Comparison of ENCODE assay signal across 8 cellular contexts in genomic region chr3:52455283-52456168, GRCh38. TPM values are rescaled to one million over a fixed set of nuclear protein-coding genes. Genes with fewer than 3 reads are reported as not detected.
DNase-seq lines count a peak whose midpoint lies in the region; ATAC-seq, FAIRE-seq and TF ChIP-seq lines count a peak whose summit lies in the region.

NISCH (plus strand) TSS chr3:52455604; CDS start chr3:52455642, 38 bp downstream.

- H3K27me3 ChIP-seq in keratinocyte (ENCODE audit: control insufficient read depth, extremely low read depth, insufficient read depth, low read length): no peaks in the 10 kb centered on the region

- peak within 1 kb of the TSS; percentile 69 for H2AFZ ChIP-seq in keratinocyte (ENCODE audit: control insufficient read depth, low read length)

- H3K4me2 ChIP-seq in keratinocyte (ENCODE audit: control insufficient read depth, extremely low read depth, insufficient read depth, low read depth, low read length): peak within 1 kb of the TSS; percentile 86

- H4K20me1 ChIP-seq in keratinocyte (ENCODE audit: control insufficient read depth, extremely low read depth, insufficient read depth, low read length): peaks cover 15% of the 10 kb centered on the region

- no peak for TF ChIP-seq CTCF in keratinocyte (optimal IDR thresholded peaks at IDR 0.05 in 1 of 3, IDR thresholded peaks at IDR 0.05 in 1 of 3, conservative IDR thresholded peaks at IDR 0.05 in 1 of 3; ENCODE audit: extremely low read depth in 1 of 3, insufficient read depth in 2 of 3, low read length in 3 of 3)

- dilution Hi-C loops in keratinocyte (cut with MboI; ENCODE audit: extremely low pct_ligation_motif_present, low sequenced_read_pairs): no loop called here

- H3K4me1 ChIP-seq in keratinocyte (ENCODE audit: control insufficient read depth, extremely low read depth, insufficient read depth, low read length): peaks cover 36% of the 10 kb centered on the region

- no peaks in the 10 kb centered on the region for H3K9me3 ChIP-seq in keratinocyte (ENCODE audit: control insufficient read depth, low read depth, low read length)

- ATAC-seq in HG02885 (IDR thresholded peaks at IDR 0.05; ENCODE audit: poor library complexity, unreplicated experiment): peak; percentile 83

- H3K9ac ChIP-seq in keratinocyte (ENCODE audit: control insufficient read depth, extremely low read depth, insufficient read depth, low read length): peak within 1 kb of the TSS; percentile 84

- no peaks in the 10 kb centered on the region for H3K9me1 ChIP-seq in keratinocyte (ENCODE audit: control insufficient read depth, extremely low read depth, insufficient read depth, low read length)

- H3K79me2 ChIP-seq in keratinocyte (ENCODE audit: control insufficient read depth, insufficient read depth, low read length): peaks cover 36% of the 10 kb centered on the region

- H3K27ac ChIP-seq in caudate nucleus (ENCODE audit: low read depth, low read length) (peak within 1 kb of the TSS; percentile 99), keratinocyte (ENCODE audit: control insufficient read depth, insufficient read depth, low read length) (peak within 1 kb of the TSS; percentile 50)

- H3K4me3 ChIP-seq in keratinocyte (ENCODE audit: control insufficient read depth in 2 of 3, extremely low read depth in 1 of 3, insufficient read depth in 2 of 3, low read depth in 1 of 3, low read length in 3 of 3): peak within 1 kb of the TSS; percentile 70 to 76 (median 72)

- peaks cover 10 to 17% of the 10 kb centered on the region in 2 experiments for H3K36me3 ChIP-seq in keratinocyte (ENCODE audit: control insufficient read depth in 2 of 2, extremely low read depth in 1 of 2, insufficient read depth in 2 of 2, low read length in 2 of 2)

- peak; percentile 74 to 82 for DNase-seq in NCI-H2081 (lab: John Stamatoyannopoulos, UW)
- no peak for DNase-seq in NCI-H2081 treated with DMSO at 0.1 percent for 48 hours (lab: John Stamatoyannopoulos, UW)
- DNase-seq in NCI-H2227 treated with DMSO at 0.1 percent for 48 hours (lab: John Stamatoyannopoulos, UW): peak; percentile 76
- DNase-seq in activated CD4-positive, CD25-positive, alpha-beta regulatory T cell (lab: John Stamatoyannopoulos, UW): peak; percentile 93 to 96 (median 96)
- DNase-seq in caudate nucleus (lab: John Stamatoyannopoulos, UW): peak in 59 of 61 donors; percentile 10 to 88 (median 75)
- DNase-seq in keratinocyte (ENCODE audit: low read depth, low spot score): no peak
- DNase-seq in stimulated activated CD4-positive, alpha-beta T cell treated with anti-CD3 and anti-CD28 coated beads, Interleukin-15, amount 100 ng/mL, for 1 hour (ENCODE audit: low read depth in 1 of 2, low spot score in 1 of 2): peak; percentile 96 to 99

- peak; percentile 44 for FAIRE-seq in keratinocyte (lab: Jason Lieb, UNC)

RNA-seq across cellular contexts. Expression of gene NISCH, which starts in this region (rescaled TPM):
- 48.1 to 65.6 TPM (median 48.4 TPM) in 3 replicates for polyA plus RNA-seq in keratinocyte
- polyA plus RNA-seq in keratinocyte (2011; ENCODE audit: low read depth): 10.3 TPM
- 23.3 and 30.8 TPM in 2 replicates for polyA plus RNA-seq in keratinocyte (2011; cell fraction: cytosol; rRNA removed)
- 252 and 295 TPM in 2 replicates for polyA plus RNA-seq in keratinocyte (2011; cell fraction: nucleus; rRNA removed)
- polyA plus RNA-seq in keratinocyte (2012; ENCODE audit: low replicate concordance): 29.3 and 43.1 TPM in 2 replicates
- 70.4 to 85.5 TPM (median 83.1 TPM) in 3 replicates for polyA minus RNA-seq in keratinocyte
- polyA minus RNA-seq in keratinocyte (2011; cell fraction: cytosol; rRNA and poly(A)+ RNA removed): 45.3 TPM
- 94.5 and 120 TPM in 2 replicates for polyA minus RNA-seq in keratinocyte (2011; cell fraction: nucleus; rRNA and poly(A)+ RNA removed)

Comparison
In these comparisons a context has a peak if more than half of its experiments do, and no peak if none do; other contexts are left out.
1. DNase-seq: peak in NCI-H2081 (2 of 2), NCI-H2227 treated with DMSO at 0.1 percent for 48 hours (single experiment), activated CD4-positive, CD25-positive, alpha-beta regulatory T cell (4 of 4), caudate nucleus (59 of 61) and stimulated activated CD4-positive, alpha-beta T cell treated with anti-CD3 and anti-CD28 coated beads, Interleukin-15, amount 100 ng/mL, for 1 hour (2 of 2); none in NCI-H2081 treated with DMSO at 0.1 percent for 48 hours (single experiment) and keratinocyte (single experiment).